Comparison of ENCODE assay signal across 12 cellular contexts in the genomic region with DNA sequence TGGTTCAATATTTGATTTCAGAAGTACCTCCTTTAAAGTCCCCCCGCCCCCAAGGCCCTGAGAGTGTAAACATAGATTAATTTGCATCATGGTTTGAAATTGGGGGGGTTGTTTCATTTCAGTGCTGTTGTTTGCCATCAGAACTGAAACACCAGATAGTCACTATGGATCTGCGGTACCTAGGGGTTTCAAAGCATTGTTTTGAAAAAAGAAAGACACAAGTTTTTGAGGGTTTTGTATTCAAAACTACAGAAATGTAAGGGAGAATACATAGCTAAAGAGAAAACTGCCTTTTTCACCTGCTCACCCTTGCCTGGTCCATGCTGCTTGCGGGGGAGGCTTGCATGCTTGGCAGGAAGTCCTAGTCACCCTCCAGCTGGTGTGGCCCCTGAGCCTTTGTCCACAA. TPM values are rescaled to one million over a fixed set of nuclear protein-coding genes. Genes with fewer than 3 reads are reported as not detected.
DNase-seq lines count a peak whose midpoint lies in the region; ATAC-seq and TF ChIP-seq lines count a peak whose summit lies in the region.
"Had no signal": no experiment of that assay in that cellular context is flagged by ENCODE, and none has a peak within 500 bp of the region (broad histone marks: within the 10 kb centered on the region; RNA-seq: fewer than 3 reads in every experiment).

No MANE protein-coding gene starts in this region.

- H3K4me1 ChIP-seq in OCI-LY7 (ENCODE audit: insufficient read depth, low read length, poor library complexity, severe bottlenecking), result peaks cover 12% of the 10 kb centered on the region

- peaks cover 74% of the 10 kb centered on the region for H3K36me3 ChIP-seq in OCI-LY7 (ENCODE audit: insufficient read depth, low read length)

- no peak overlapping the region for H3K4me3 Mint-ChIP-seq in progenitor cell of endocrine pancreas (ENCODE audit: low read depth)
- H3K4me3 Mint-ChIP-seq: stimulated activated naive CD8-positive, alpha-beta T cell treated with anti-CD3 and anti-CD28 coated beads, Interleukin-15, Interleukin-2, amounts not matched to agents 100 ng/mL and 50 ng/mL, for 24 hours; T-cell had no signal

- no peaks in the 10 kb centered on the region for H4K20me1 ChIP-seq in OCI-LY7 (ENCODE audit: insufficient read depth, low read length)

- POLR2A ChIA-PET in OCI-LY7 (lab: Charles Lee), result no interaction called here

- BruUV-seq in OCI-LY7 (replicated peaks; lab: Mats Ljungman, UMichigan), result no TSS peak

- no peaks in the 10 kb centered on the region for H3K9me3 Mint-ChIP-seq in progenitor cell of endocrine pancreas (ENCODE audit: low read depth)
- H3K9me3 Mint-ChIP-seq: stimulated activated naive CD8-positive, alpha-beta T cell treated with anti-CD3 and anti-CD28 coated beads, Interleukin-15, Interleukin-2, amounts not matched to agents 100 ng/mL and 50 ng/mL, for 24 hours; T-cell had no signal

- no peaks in the 10 kb centered on the region for H3K79me2 ChIP-seq in OCI-LY7 (ENCODE audit: insufficient read depth, low read depth, low read length)

- H3K4me2 ChIP-seq in OCI-LY7 (ENCODE audit: low read length), result no peak overlapping the region; the same call in 1 of the 2 replicates

- ATAC-seq in GM18520 (IDR thresholded peaks at IDR 0.05; ENCODE audit: unreplicated experiment) (peak; percentile 44), GM21381 (IDR thresholded peaks at IDR 0.05; ENCODE audit: unreplicated experiment) (peak; percentile 76), HG03039 (IDR thresholded peaks at IDR 0.05; ENCODE audit: unreplicated experiment) (peak; percentile 74), omental fat pad (ENCODE audit: low FRiP score) (no peak)
- ATAC-seq: T-cell had no signal

- DNase-seq in OCI-LY7 (ENCODE audit: low spot score), result peak; percentile 19
- DNase-seq in nucleus accumbens (lab: John Stamatoyannopoulos, UW), result no peak
- no peak for DNase-seq in omental fat pad (ENCODE audit: low spot score)
- DNase-seq in DMS 273 treated with DMSO at 0.1 percent for 48 hours (lab: John Stamatoyannopoulos, UW), result no peak
- DNase-seq in progenitor cell of endocrine pancreas (ENCODE audit: low spot score, unreplicated experiment), result no peak
- DNase-seq: Caco-2, NCI-H524 treated with DMSO at 0.1 percent for 48 hours, T-cell had no signal

- H3K4me3 ChIP-seq in OCI-LY7 (ENCODE audit: low read depth, low read length, poor library complexity, severe bottlenecking), result no peak overlapping the region

- H3K4me1 Mint-ChIP-seq in progenitor cell of endocrine pancreas (ENCODE audit: low read depth), result peaks cover 19% of the 10 kb centered on the region
- H3K4me1 Mint-ChIP-seq: T-cell had no signal

- intact Hi-C loops in OCI-LY7 (cut with micrococcal nuclease; ENCODE audit: unreplicated experiment), result no loop called here

- peaks cover 35% of the 10 kb centered on the region for H3K36me3 Mint-ChIP-seq in progenitor cell of endocrine pancreas (ENCODE audit: insufficient read depth)

- CTCF ChIA-PET in OCI-LY7 (lab: Charles Lee; ENCODE audit: unreplicated experiment), result no interaction called here

- no peak overlapping the region for H2AFZ ChIP-seq in OCI-LY7 (ENCODE audit: low read length)

- H3K27ac ChIP-seq in OCI-LY7 (ENCODE audit: low read depth, low read length, poor library complexity, severe bottlenecking), result no peak overlapping the region

- no peaks in the 10 kb centered on the region for H3K9me2 ChIP-seq in OCI-LY7 (ENCODE audit: insufficient read depth, low read length)

- no peaks in the 10 kb centered on the region for H3K9me3 ChIP-seq in OCI-LY7 (ENCODE audit: low read length)
- H3K9me3 ChIP-seq: Caco-2 had no signal

- no peaks in the 10 kb centered on the region for H3K27me3 Mint-ChIP-seq in progenitor cell of endocrine pancreas
- H3K27me3 Mint-ChIP-seq: stimulated activated naive CD8-positive, alpha-beta T cell treated with anti-CD3 and anti-CD28 coated beads, Interleukin-15, Interleukin-2, amounts not matched to agents 100 ng/mL and 50 ng/mL, for 24 hours; T-cell had no signal

- H3K27ac Mint-ChIP-seq in progenitor cell of endocrine pancreas, result no peak overlapping the region
- H3K27ac Mint-ChIP-seq: stimulated activated naive CD8-positive, alpha-beta T cell treated with anti-CD3 and anti-CD28 coated beads, Interleukin-15, Interleukin-2, amounts not matched to agents 100 ng/mL and 50 ng/mL, for 24 hours; T-cell had no signal

- TF ChIP-seq CTCF in OCI-LY7 (conservative IDR thresholded peaks at IDR 0.05; ENCODE audit: low read length), result no peak
- TF ChIP-seq CTCF in omental fat pad (IDR thresholded peaks at IDR 0.05), result no peak
- TF ChIP-seq CTCF in progenitor cell of endocrine pancreas (IDR thresholded peaks at IDR 0.05; ENCODE audit: unreplicated experiment), result no peak

RNA-seq across cellular contexts. Expression of a gene that starts 59.3 kb away (rescaled TPM):
- total RNA-seq in OCI-LY7 (2014; rRNA removed; shearing (Covaris generic)), result 17.5 and 20.0 TPM in 2 replicates
- 37.8 and 38.6 TPM in 2 replicates for total RNA-seq in OCI-LY7 (2022)
- total RNA-seq in omental fat pad, result 10 to 100 TPM in 1 of 4 donors, 1 to 10 TPM in 3; 2.3 to 15.1 (median 5.9) TPM
- 24.7 and 25.9 TPM in 2 replicates for total RNA-seq in progenitor cell of endocrine pancreas
